Comparison of ENCODE assay signal across 8 cellular contexts in the genomic region with DNA sequence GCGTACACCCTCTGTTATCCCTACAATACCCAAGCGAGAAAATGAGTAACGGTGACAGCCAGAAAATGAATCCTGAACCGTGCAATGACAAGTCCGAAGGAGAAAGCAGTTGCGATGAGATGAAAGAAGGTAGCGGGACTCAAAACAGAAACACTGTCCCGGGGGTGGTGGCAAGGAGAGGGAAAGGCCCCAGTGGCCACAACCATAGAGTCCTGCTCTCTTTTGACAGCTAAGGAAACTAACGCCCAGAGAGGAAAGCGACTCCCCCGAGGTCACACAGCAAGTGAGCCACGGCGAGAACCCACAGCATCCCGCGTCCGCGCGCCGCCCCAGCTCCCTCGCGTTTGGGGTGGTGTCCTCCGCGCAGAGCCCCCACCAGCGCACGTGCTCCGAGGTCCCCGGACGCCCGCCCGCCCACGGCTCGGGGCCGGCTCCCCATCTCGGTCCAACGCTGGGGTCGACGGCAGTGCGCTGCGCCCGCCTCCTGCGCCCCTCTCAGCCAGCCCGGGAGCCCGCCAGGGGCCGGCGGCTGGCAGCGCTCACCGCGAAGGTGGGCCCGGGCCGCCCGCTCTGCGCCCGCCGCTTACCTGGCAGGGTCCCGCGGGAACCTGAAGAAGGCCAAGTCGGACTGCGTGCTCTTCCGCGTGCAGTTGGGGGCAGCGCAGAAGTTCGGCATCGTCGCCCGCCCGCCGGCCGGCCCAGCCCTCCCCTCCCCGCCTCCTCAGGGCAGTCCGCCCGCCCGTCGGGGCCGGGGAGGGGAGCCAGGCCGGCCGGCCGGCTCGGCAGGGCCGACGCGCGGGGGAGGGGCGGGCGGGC. TPM values are rescaled to one million over a fixed set of nuclear protein-coding genes. Genes with fewer than 3 reads are reported as not detected.
DNase-seq lines count a peak whose midpoint lies in the region; ATAC-seq, FAIRE-seq and TF ChIP-seq lines count a peak whose summit lies in the region.

No MANE protein-coding gene starts in this region.

- 0% methylated on average over 57 to 84 of the region's 84 CpGs for WGBS in pancreas, 2 donors

- H3K9me3 ChIP-seq in NT2/D1 (ENCODE audit: insufficient read depth, low read length) (peaks cover 4% of the 10 kb centered on the region; the same call in 1 of the 2 replicates), pancreas (no peaks in the 10 kb centered on the region)

- intact Hi-C loops in activated T-helper 2 cell treated with anti-CD3 and anti-CD28 coated beads, Interferon-gamma antibody, Interleukin-2, Interleukin-4, amounts not matched to agents 10 μg/mL and 5 μg/mL and 100 μg/mL, durations not matched to agents 14 hours and 24 hours and 36 hours (cut with micrococcal nuclease) = loop anchor here (1.0 to 5.0 kb wide), 4 partner anchors 9 to 1442 kb away; a partner anchor contains a TSS
- intact Hi-C loops in pancreas (cut with DNase I) = no loop called here

- peaks cover 2% of the 10 kb centered on the region for H3K27me3 ChIP-seq in NT2/D1 (ENCODE audit: insufficient read depth, insufficient read length)
- H3K27me3 ChIP-seq in pancreas = no peaks in the 10 kb centered on the region

- H3K4me3 ChIP-seq in GM12875 (ENCODE audit: low read depth, low read length) = peak overlapping the region; percentile 64
- H3K4me3 ChIP-seq in NT2/D1 (ENCODE audit: insufficient read length, low read depth) = peak overlapping the region; percentile 80
- H3K4me3 ChIP-seq in pancreas = peak overlapping the region; percentile 92 to 97 (median 94)

- peak overlapping the region; percentile 77 to 90 (median 87) for H3K27ac ChIP-seq in pancreas

- peaks cover 13% of the 10 kb centered on the region for H3K36me3 Mint-ChIP-seq in activated T-helper 2 cell treated with anti-CD3 and anti-CD28 coated beads, Interferon-gamma antibody, Interleukin-2, Interleukin-4, amounts not matched to agents 10 μg/mL and 5 μg/mL and 100 μg/mL, durations not matched to agents 14 hours and 24 hours and 36 hours (ENCODE audit: low read depth)
- H3K36me3 Mint-ChIP-seq in type B pancreatic cell = peaks cover 7% of the 10 kb centered on the region

- no peak for TF ChIP-seq CTCF in GM12875 (IDR thresholded peaks at IDR 0.05; ENCODE audit: borderline replicate concordance, insufficient read depth, low read depth, low read length)
- TF ChIP-seq CTCF in pancreas (IDR thresholded peaks at IDR 0.05) = no peak
- no peak for TF ChIP-seq CTCF in type B pancreatic cell (conservative IDR thresholded peaks at IDR 0.05)
- TF ChIP-seq CTCF in D721Med (IDR thresholded peaks at IDR 0.05; ENCODE audit: insufficient read depth, missing control alignments) = no peak

- DNase-seq in NT2/D1 (ENCODE audit: low read depth, low spot score) = no peak
- DNase-seq in activated T-helper 2 cell treated with anti-CD3 and anti-CD28 coated beads, Interferon-gamma antibody, Interleukin-2, Interleukin-4, amounts not matched to agents 10 μg/mL and 5 μg/mL and 100 μg/mL, durations not matched to agents 14 hours and 24 hours and 36 hours (ENCODE audit: low spot score) = peak; percentile 51
- DNase-seq in globus pallidus (ENCODE audit: low spot score) = peak; percentile 26
- DNase-seq in pancreas = peak in 3 of 6 donors; percentile 40 to 79 (median 57)
- DNase-seq in type B pancreatic cell (ENCODE audit: extremely low spot score, unreplicated experiment) = no peak
- no peak for DNase-seq in D721Med (ENCODE audit: insufficient read length, low spot score)

- H3K9ac ChIP-seq in NT2/D1 (ENCODE audit: insufficient read length, low read depth) = peak overlapping the region; percentile 82

- H3K27me3 Mint-ChIP-seq in activated T-helper 2 cell treated with anti-CD3 and anti-CD28 coated beads, Interferon-gamma antibody, Interleukin-2, Interleukin-4, amounts not matched to agents 10 μg/mL and 5 μg/mL and 100 μg/mL, durations not matched to agents 14 hours and 24 hours and 36 hours (ENCODE audit: low read depth) = no peaks in the 10 kb centered on the region
- H3K27me3 Mint-ChIP-seq in type B pancreatic cell = no peaks in the 10 kb centered on the region

- peak overlapping the region; percentile 92 for H3K4me3 Mint-ChIP-seq in activated T-helper 2 cell treated with anti-CD3 and anti-CD28 coated beads, Interferon-gamma antibody, Interleukin-2, Interleukin-4, amounts not matched to agents 10 μg/mL and 5 μg/mL and 100 μg/mL, durations not matched to agents 14 hours and 24 hours and 36 hours (ENCODE audit: low read depth)
- peak overlapping the region; percentile 97 for H3K4me3 Mint-ChIP-seq in type B pancreatic cell

- H3K27ac Mint-ChIP-seq in activated T-helper 2 cell treated with anti-CD3 and anti-CD28 coated beads, Interferon-gamma antibody, Interleukin-2, Interleukin-4, amounts not matched to agents 10 μg/mL and 5 μg/mL and 100 μg/mL, durations not matched to agents 14 hours and 24 hours and 36 hours = peak overlapping the region; percentile 89
- peak overlapping the region; percentile 94 for H3K27ac Mint-ChIP-seq in type B pancreatic cell

- H3K4me1 ChIP-seq in NT2/D1 (ENCODE audit: insufficient read depth, insufficient read length) = peaks cover 4% of the 10 kb centered on the region
- peaks cover 6 to 62% (median 49%) of the 10 kb centered on the region in 3 donors for H3K4me1 ChIP-seq in pancreas

- peaks cover 47% of the 10 kb centered on the region for H3K4me1 Mint-ChIP-seq in activated T-helper 2 cell treated with anti-CD3 and anti-CD28 coated beads, Interferon-gamma antibody, Interleukin-2, Interleukin-4, amounts not matched to agents 10 μg/mL and 5 μg/mL and 100 μg/mL, durations not matched to agents 14 hours and 24 hours and 36 hours (ENCODE audit: low read depth)
- H3K4me1 Mint-ChIP-seq in type B pancreatic cell (ENCODE audit: unreplicated experiment) = peaks cover 36% of the 10 kb centered on the region

- ATAC-seq in HG02610 (IDR thresholded peaks at IDR 0.05; ENCODE audit: unreplicated experiment) (peak; percentile 29), pancreas (peak in 3 of 4 donors; percentile 0 to 1 (median 0))

- FAIRE-seq in pancreas (lab: Jason Lieb, UNC) (no peak), D721Med (lab: Jason Lieb, UNC) (no peak)

- peaks cover 11% of the 10 kb centered on the region for H3K36me3 ChIP-seq in NT2/D1 (ENCODE audit: insufficient read depth, insufficient read length, low read length)
- H3K36me3 ChIP-seq in pancreas = no peaks in the 10 kb centered on the region

- H3K9me3 Mint-ChIP-seq in activated T-helper 2 cell treated with anti-CD3 and anti-CD28 coated beads, Interferon-gamma antibody, Interleukin-2, Interleukin-4, amounts not matched to agents 10 μg/mL and 5 μg/mL and 100 μg/mL, durations not matched to agents 14 hours and 24 hours and 36 hours = no peaks in the 10 kb centered on the region
- H3K9me3 Mint-ChIP-seq in type B pancreatic cell = no peaks in the 10 kb centered on the region

RNA-seq across cellular contexts. Expression of a gene that starts 0.6 kb away (rescaled TPM):
- 63.1 and 66.0 TPM in 2 replicates for total RNA-seq in activated T-helper 2 cell treated with anti-CD3 and anti-CD28 coated beads, Interferon-gamma antibody, Interleukin-2, Interleukin-4, amounts not matched to agents 10 μg/mL and 5 μg/mL and 100 μg/mL, durations not matched to agents 14 hours and 24 hours and 36 hours
- total RNA-seq in pancreas (10 to 100 TPM; 19.4 to 41.7 (median 31.9) TPM), type B pancreatic cell (ENCODE audit: low replicate concordance) (34.8 and 52.8 TPM in 2 replicates)
- polyA plus RNA-seq in pancreas = 10 to 100 TPM; 20.1 to 22.6 TPM

RNA-seq across cellular contexts. Expression of a gene that starts 0.8 kb away (rescaled TPM):
- 4.3 and 4.4 TPM in 2 replicates for total RNA-seq in activated T-helper 2 cell treated with anti-CD3 and anti-CD28 coated beads, Interferon-gamma antibody, Interleukin-2, Interleukin-4, amounts not matched to agents 10 μg/mL and 5 μg/mL and 100 μg/mL, durations not matched to agents 14 hours and 24 hours and 36 hours
- total RNA-seq in pancreas = 1 to 10 TPM; 2.3 to 9.1 (median 4.6) TPM
- polyA plus RNA-seq in pancreas = 1 to 10 TPM; 1.8 to 1.9 TPM
- total RNA-seq in type B pancreatic cell (ENCODE audit: low replicate concordance) = 3.9 and 9.9 TPM in 2 replicates

Comparison
In these comparisons a context has a peak if more than half of its experiments do, and no peak if none do; other contexts are left out.
1. DNase-seq: peak in activated T-helper 2 cell treated with anti-CD3 and anti-CD28 coated beads, Interferon-gamma antibody, Interleukin-2, Interleukin-4, amounts not matched to agents 10 μg/mL and 5 μg/mL and 100 μg/mL, durations not matched to agents 14 hours and 24 hours and 36 hours (single experiment) and globus pallidus (single experiment); none in NT2/D1 (single experiment), type B pancreatic cell (single experiment) and D721Med (single experiment).
2. Peak in every context shown above with its lines, with median percentiles within 50 percentile points of each other: H3K4me3 ChIP-seq.